20 cellular contexts compared by ENCODE assay signal in genomic region chr1:83033682-83034081, GRCh38.
DNase-seq lines count a peak whose midpoint lies in the region; ATAC-seq, FAIRE-seq and TF ChIP-seq lines count a peak whose summit lies in the region.
"Had no signal": no experiment of that assay in that cellular context is flagged by ENCODE, and none has a peak within 500 bp of the region (broad histone marks: within the 10 kb centered on the region; RNA-seq: fewer than 3 reads in every experiment).

No MANE protein-coding gene starts in this region.

- H3F3A ChIP-seq in PC-3 (ENCODE audit: low read length, unreplicated experiment) = no peaks in the 10 kb centered on the region

- intact Hi-C loops in PC-3 (cut with micrococcal nuclease) = no loop called here
- intact Hi-C loops in endothelial cell of umbilical vein (cut with micrococcal nuclease) = no loop called here

- peak; percentile 18 for DNase-seq in AG20443 (ENCODE audit: low spot score)
- DNase-seq in PC-3 = peak; percentile 79
- DNase-seq in endothelial cell of umbilical vein (ENCODE audit: low read depth, low spot score) = peak; percentile 25
- DNase-seq in kidney tubule cell (ENCODE audit: low spot score) = peak; percentile 86
- no peak for DNase-seq in medulla oblongata (ENCODE audit: extremely low spot score)
- DNase-seq in NCI-H2227 (lab: John Stamatoyannopoulos, UW; ENCODE audit: unreplicated experiment) = no peak
- DNase-seq in DMS 273 (lab: John Stamatoyannopoulos, UW; ENCODE audit: unreplicated experiment) = no peak
- DNase-seq: activated CD4-positive, alpha-beta T cell treated with anti-CD3 and anti-CD28 coated beads, Interleukin-2, amount 50 U/mL, for 1 hour; Caco-2; GF-D8; NCI-H1105 treated with DMSO at 0.1 percent for 48 hours; nucleus accumbens; stimulated activated CD4-positive, alpha-beta T cell treated with anti-CD3 and anti-CD28 coated beads, Interleukin-2, amount 100 ng/mL, for 24 hours had no signal

- H3K9ac ChIP-seq in PC-3 (ENCODE audit: low read length) = no peak overlapping the region
- no peak overlapping the region for H3K9ac ChIP-seq in endothelial cell of umbilical vein (replicated peaks; ENCODE audit: extremely low read depth, insufficient read depth, low read length)
- H3K9ac ChIP-seq: KMS-11 had no signal

- H2AFZ ChIP-seq in PC-3 (ENCODE audit: low read length) = no peak overlapping the region
- no peak overlapping the region for H2AFZ ChIP-seq in endothelial cell of umbilical vein (ENCODE audit: low read depth, low read length)

- H3K4me2 ChIP-seq in PC-3 (ENCODE audit: low read length) = no peak overlapping the region
- H3K4me2 ChIP-seq in endothelial cell of umbilical vein (ENCODE audit: insufficient read depth, low read length) = no peak overlapping the region
- H3K4me2 ChIP-seq: KMS-11 had no signal

- no peaks in the 10 kb centered on the region for H3K9me3 ChIP-seq in PC-3 (ENCODE audit: low read length)
- H3K9me3 ChIP-seq in endothelial cell of umbilical vein (replicated peaks; ENCODE audit: control insufficient read depth, insufficient read depth, low read length) = no peaks in the 10 kb centered on the region
- H3K9me3 ChIP-seq: Caco-2, vagina had no signal

- H3K9me1 ChIP-seq in endothelial cell of umbilical vein (replicated peaks; ENCODE audit: control insufficient read depth, extremely low read depth, insufficient read depth, low read length) = no peaks in the 10 kb centered on the region

- ATAC-seq in PC-3 (peak; percentile 98), HG03520 (IDR thresholded peaks at IDR 0.05; ENCODE audit: unreplicated experiment) (no peak)
- ATAC-seq: left lobe of liver, Panc1, sciatic nerve had no signal

- FAIRE-seq in endothelial cell of umbilical vein (lab: Jason Lieb, UNC) = peak; percentile 59
- FAIRE-seq: GM12892 had no signal

- CTCF ChIA-PET in PC-3 (lab: Charles Lee) = no interaction called here
- CTCF ChIA-PET in endothelial cell of umbilical vein (lab: Charles Lee) = no interaction called here

- TF ChIP-seq CTCF in PC-3 (conservative IDR thresholded peaks at IDR 0.05; ENCODE audit: low read depth, low read length) (no peak), endothelial cell of umbilical vein (IDR thresholded peaks at IDR 0.05; ENCODE audit: extremely low read depth in 1 of 2, insufficient read depth in 1 of 2, low read depth in 1 of 2, low read length in 2 of 2) (no peak)

- H3K27ac ChIP-seq in PC-3 (ENCODE audit: low read length) (peak overlapping the region; percentile 1; the same call in 1 of the 2 replicates), endothelial cell of umbilical vein (ENCODE audit: insufficient read depth, low read depth, low read length) (no peak overlapping the region)
- H3K27ac ChIP-seq: KMS-11, vagina had no signal

- H3K9me2 ChIP-seq in PC-3 (replicated peaks; ENCODE audit: low read length) = no peaks in the 10 kb centered on the region

- H3K4me3 ChIP-seq in PC-3 (ENCODE audit: low read length) (no peak overlapping the region), endothelial cell of umbilical vein (replicated peaks in 1 of 3; ENCODE audit: insufficient read depth in 1 of 3, low read depth in 1 of 3, low read length in 3 of 3) (no peak overlapping the region)
- H3K4me3 ChIP-seq: vagina had no signal

- POLR2A ChIA-PET in PC-3 (lab: Charles Lee; ENCODE audit: unreplicated experiment) (no interaction called here), endothelial cell of umbilical vein (lab: Charles Lee) (no interaction called here)

- TF ChIP-seq POLR2A in endothelial cell of umbilical vein (IDR thresholded peaks at IDR 0.05; ENCODE audit: low read depth, low read length) = no peak

- H3K79me2 ChIP-seq in PC-3 (ENCODE audit: low read length) = no peaks in the 10 kb centered on the region
- no peaks in the 10 kb centered on the region for H3K79me2 ChIP-seq in endothelial cell of umbilical vein (ENCODE audit: control insufficient read depth, insufficient read depth, low read length)

- dilution Hi-C loops in endothelial cell of umbilical vein (cut with MboI; ENCODE audit: extremely low pct_ligation_motif_present, low sequenced_read_pairs) = no loop called here

- peaks cover 21% of the 10 kb centered on the region for H3K4me1 ChIP-seq in PC-3 (ENCODE audit: insufficient read depth, low read length)
- H3K4me1 ChIP-seq in endothelial cell of umbilical vein (ENCODE audit: control insufficient read depth, extremely low read depth, insufficient read depth, low read length) = peaks cover 9% of the 10 kb centered on the region
- H3K4me1 ChIP-seq: Caco-2, vagina had no signal

- no peaks in the 10 kb centered on the region for H4K20me1 ChIP-seq in PC-3 (ENCODE audit: low read length)
- H4K20me1 ChIP-seq in endothelial cell of umbilical vein (replicated peaks; ENCODE audit: control insufficient read depth, extremely low read depth, insufficient read depth, low read length) = no peaks in the 10 kb centered on the region

- no TSS peak for BruUV-seq in PC-3 (replicated peaks; lab: Mats Ljungman, UMichigan)
- no TSS peak for BruUV-seq in endothelial cell of umbilical vein (replicated peaks; lab: Mats Ljungman, UMichigan)

- H3K27me3 ChIP-seq in PC-3 (ENCODE audit: low read length) = no peaks in the 10 kb centered on the region
- H3K27me3 ChIP-seq in endothelial cell of umbilical vein (ENCODE audit: control insufficient read depth in 2 of 2, insufficient read depth in 2 of 2, low read length in 2 of 2) = no peaks in the 10 kb centered on the region
- H3K27me3 ChIP-seq: vagina had no signal

- H3K36me3 ChIP-seq in PC-3 (ENCODE audit: low read depth, low read length) = no peaks in the 10 kb centered on the region
- no peaks in the 10 kb centered on the region for H3K36me3 ChIP-seq in endothelial cell of umbilical vein (ENCODE audit: control insufficient read depth in 2 of 2, extremely low read depth in 1 of 2, insufficient read depth in 2 of 2, low read length in 2 of 2)
- H3K36me3 ChIP-seq: vagina had no signal

TF ChIP-seq in endothelial cell of umbilical vein, 7 proteins besides CTCF, POLR2A, EP300 and RAD21:
- TF ChIP-seq MAX (IDR thresholded peaks at IDR 0.05; ENCODE audit: insufficient read depth, insufficient read length) (no peak), GATA2 (IDR thresholded peaks at IDR 0.05; ENCODE audit: insufficient read depth, insufficient read length, low read depth, low read length) (peak; percentile 48), EZH2 (IDR thresholded peaks at IDR 0.05; ENCODE audit: borderline replicate concordance, low read depth, low read length, severe bottlenecking) (no peak), FOS (IDR thresholded peaks at IDR 0.05; ENCODE audit: borderline replicate concordance, insufficient read depth, low read length) (peak; percentile 68), POLR2AphosphoS5 (IDR thresholded peaks at IDR 0.05; ENCODE audit: insufficient read depth, low read depth, low read length) (peak; percentile 14), JUN (IDR thresholded peaks at IDR 0.05; ENCODE audit: borderline replicate concordance, insufficient read depth, insufficient read length, low read depth) (peak; percentile 54), MYC (IDR thresholded peaks at IDR 0.05; ENCODE audit: low read depth, low read length) (no peak)

Comparison
In these comparisons a context has a peak if more than half of its experiments do, and no peak if none do; other contexts are left out.
1. DNase-seq: peak in AG20443 (single experiment), PC-3 (single experiment), endothelial cell of umbilical vein (single experiment) and kidney tubule cell (single experiment); none in medulla oblongata (single experiment), NCI-H2227 (single experiment) and DMS 273 (single experiment).